1 cellular context compared by ENCODE assay signal in genomic region chr4:82248903-82249632, GRCh38.
TF ChIP-seq lines count a peak whose summit lies in the region.

No MANE protein-coding gene starts in this region.

TF ChIP-seq in Ishikawa, 13 proteins besides CTCF, POLR2A, EP300 and RAD21 (continued from another document):
- peak; percentile 65 for TF ChIP-seq REST (IDR thresholded peaks at IDR 0.05; ENCODE audit: low read depth)
